In genomic region chr4:186227221-186227620, GRCh38 we compare ENCODE assay signal across 13 cellular contexts. TPM values are rescaled to one million over a fixed set of nuclear protein-coding genes. Genes with fewer than 3 reads are reported as not detected.
DNase-seq lines count a peak whose midpoint lies in the region; ATAC-seq and TF ChIP-seq lines count a peak whose summit lies in the region.
"Had no signal": no experiment of that assay in that cellular context is flagged by ENCODE, and none has a peak within 500 bp of the region (broad histone marks: within the 10 kb centered on the region; RNA-seq: fewer than 3 reads in every experiment).

KLKB1 (plus strand) TSS chr4:186227507; CDS start chr4:186228196, 689 bp downstream.

- H3K27ac ChIP-seq in breast epithelium = no peak within 1 kb of the TSS
- H3K27ac ChIP-seq in vagina = no peak within 1 kb of the TSS
- H3K27ac ChIP-seq: uterus had no signal

- no peak within 1 kb of the TSS for H3K4me3 Mint-ChIP-seq in MCF 10A (ENCODE audit: unreplicated experiment)
- H3K4me3 Mint-ChIP-seq: activated T-cell treated with anti-CD3 and anti-CD28 coated beads, Interleukin-2, amount 50 U/mL, for 72 hours; nephron progenitor cell had no signal

- peaks cover 9% of the 10 kb centered on the region for H3K9me3 Mint-ChIP-seq in MCF 10A (ENCODE audit: unreplicated experiment)

- no peaks in the 10 kb centered on the region for H3K36me3 Mint-ChIP-seq in MCF 10A (ENCODE audit: insufficient read depth, unreplicated experiment)

- intact Hi-C loops in MCF 10A (cut with micrococcal nuclease) (no loop called here), breast epithelium (cut with DNase I; ENCODE audit: low total_unique reads) (no loop called here), vagina (cut with DNase I) (no loop called here)

- H3K4me1 ChIP-seq in breast epithelium (no peaks in the 10 kb centered on the region), adipocyte (ENCODE audit: control insufficient read depth, insufficient read depth, low read length) (peaks cover 7% of the 10 kb centered on the region), vagina (peaks cover 10% of the 10 kb centered on the region)
- H3K4me1 ChIP-seq: uterus had no signal

- H3K36me3 ChIP-seq in breast epithelium = no peaks in the 10 kb centered on the region
- H3K36me3 ChIP-seq in adipocyte (ENCODE audit: control insufficient read depth, insufficient read depth, low read length, severe bottlenecking) = no peaks in the 10 kb centered on the region
- no peaks in the 10 kb centered on the region for H3K36me3 ChIP-seq in vagina
- H3K36me3 ChIP-seq: uterus had no signal

- ATAC-seq in GM19455 (IDR thresholded peaks at IDR 0.05; ENCODE audit: unreplicated experiment) = no peak
- ATAC-seq: activated T-cell treated with anti-CD3 and anti-CD28 coated beads, Interleukin-2, amount 50 U/mL, for 72 hours had no signal

- H3K27me3 Mint-ChIP-seq in MCF 10A (ENCODE audit: insufficient read depth, unreplicated experiment) = no peaks in the 10 kb centered on the region

- no peak within 1 kb of the TSS for H3K9ac ChIP-seq in adipocyte (ENCODE audit: low read length)

- DNase-seq in MCF 10A (ENCODE audit: unreplicated experiment) = peak; percentile 38
- DNase-seq in breast epithelium (ENCODE audit: low spot score in 2 of 2) = no peak
- DNase-seq in adipocyte (ENCODE audit: low read depth) = peak; percentile 7
- peak; percentile 24 for DNase-seq in kidney tubule cell (ENCODE audit: low spot score)
- peak; percentile 6 for DNase-seq in stromal cell of bone marrow (ENCODE audit: low read depth)
- no peak for DNase-seq in activated CD8-positive, alpha-beta memory T cell treated with anti-CD3 and anti-CD28 coated beads, Interleukin-2, amount 50 U/mL, for 4 hours
- no peak for DNase-seq in vagina (ENCODE audit: extremely low spot score in 2 of 2)
- DNase-seq: activated T-cell treated with anti-CD3 and anti-CD28 coated beads, Interleukin-2, amount 50 U/mL, for 72 hours; nephron progenitor cell; stimulated activated CD4-positive, alpha-beta T cell treated with anti-CD3 and anti-CD28 coated beads, Interleukin-15, amount 100 ng/mL, for 24 hours; uterus had no signal

- TF ChIP-seq CTCF in MCF 10A (IDR thresholded peaks at IDR 0.05; ENCODE audit: unreplicated experiment) = no peak
- TF ChIP-seq CTCF in breast epithelium (IDR thresholded peaks at IDR 0.05) = no peak
- TF ChIP-seq CTCF in vagina (IDR thresholded peaks at IDR 0.05) = no peak

- H3K27ac Mint-ChIP-seq in MCF 10A (ENCODE audit: low read depth, unreplicated experiment) = no peak within 1 kb of the TSS
- H3K27ac Mint-ChIP-seq: nephron progenitor cell had no signal

- H3K4me3 ChIP-seq in breast epithelium (no peak within 1 kb of the TSS), adipocyte (ENCODE audit: low read length) (peak within 1 kb of the TSS; percentile 20), vagina (no peak within 1 kb of the TSS)
- H3K4me3 ChIP-seq: uterus had no signal

- no TSS peak for BruUV-seq in MCF 10A (replicated peaks; lab: Mats Ljungman, UMichigan)

- no peaks in the 10 kb centered on the region for H3K4me1 Mint-ChIP-seq in MCF 10A (ENCODE audit: insufficient read depth, unreplicated experiment)
- H3K4me1 Mint-ChIP-seq: nephron progenitor cell had no signal

- CTCF ChIA-PET in MCF 10A (lab: Yijun Ruan, JAX) = no interaction called here

- POLR2A ChIA-PET in MCF 10A (lab: Yijun Ruan, JAX) = interaction anchor here (0.6 kb wide), 1 partner anchor 668 kb away, joined by 3 read pairs; no protein-coding TSS in a partner anchor

- TF ChIP-seq POLR2A in breast epithelium (IDR thresholded peaks at IDR 0.05) = no peak
- TF ChIP-seq POLR2A in vagina (IDR thresholded peaks at IDR 0.05) = no peak

- peaks cover 6 to 17% of the 10 kb centered on the region in 2 donors for H3K9me3 ChIP-seq in breast epithelium
- peaks cover 3% of the 10 kb centered on the region for H3K9me3 ChIP-seq in adipocyte (ENCODE audit: control insufficient read depth, low read length)
- no peaks in the 10 kb centered on the region for H3K9me3 ChIP-seq in vagina
- H3K9me3 ChIP-seq: uterus had no signal

- H3K27me3 ChIP-seq in breast epithelium (no peaks in the 10 kb centered on the region), adipocyte (replicated peaks; ENCODE audit: control insufficient read depth, insufficient read depth, low read length) (no peaks in the 10 kb centered on the region), vagina (no peaks in the 10 kb centered on the region)
- H3K27me3 ChIP-seq: uterus had no signal

RNA-seq across cellular contexts. Expression of gene KLKB1, which starts in this region (rescaled TPM):
- total RNA-seq in MCF 10A (2022) (0.21 and 0.96 TPM in 2 replicates), breast epithelium (1 to 10 TPM in 1 of 3 donors, under 1 TPM in 2; 0.33 to 1.2 (median 0.96) TPM), vagina (0.98 TPM)
- total RNA-seq: astrocyte had no signal

Comparison
In these comparisons a context has a peak if more than half of its experiments do, and no peak if none do; other contexts are left out.
1. Peak in DNase-seq in MCF 10A; RNA of the gene not detected or under 1 TPM.
2. DNase-seq: peak in adipocyte (single experiment), kidney tubule cell (single experiment) and stromal cell of bone marrow (single experiment); none in breast epithelium (0 of 2), activated CD8-positive, alpha-beta memory T cell treated with anti-CD3 and anti-CD28 coated beads, Interleukin-2, amount 50 U/mL, for 4 hours (single experiment) and vagina (0 of 2).